Comparison of ENCODE assay signal across 16 cellular contexts in genomic region chr10:11218395-11218794, GRCh38.
A peak's percentile ranks its signal among the peaks of the same experiment; 100 is the strongest.
DNase-seq lines count a peak whose midpoint lies in the region; ATAC-seq lines count a peak whose summit lies in the region.
"Had no signal": no experiment of that assay in that cellular context is flagged by ENCODE, and none has a peak within 500 bp of the region (broad histone marks: within the 10 kb centered on the region; RNA-seq: fewer than 3 reads in every experiment).

No MANE protein-coding gene starts in this region.

- ATAC-seq in activated T-cell treated with anti-CD3 and anti-CD28 coated beads, Interleukin-2, amount 50 U/mL, for 4 hours = peak; percentile 94
- ATAC-seq in HG02798 (IDR thresholded peaks at IDR 0.05; ENCODE audit: poor library complexity, unreplicated experiment) (no peak), HG02840 (IDR thresholded peaks at IDR 0.05; ENCODE audit: low FRiP score, unreplicated experiment) (no peak)
- ATAC-seq: pancreas had no signal

- H3K4me3 Mint-ChIP-seq in activated T-cell treated with anti-CD3 and anti-CD28 coated beads, Interleukin-2, amount 50 U/mL, for 4 hours = peak overlapping the region; percentile 6
- no peak overlapping the region for H3K4me3 Mint-ChIP-seq in IgD-negative memory B cell
- H3K4me3 Mint-ChIP-seq in activated naive CD8-positive, alpha-beta T cell = peak overlapping the region; percentile 63

- peaks cover 65% of the 10 kb centered on the region for H3K36me3 Mint-ChIP-seq in activated T-cell treated with anti-CD3 and anti-CD28 coated beads, Interleukin-2, amount 50 U/mL, for 4 hours (ENCODE audit: insufficient read depth)
- H3K36me3 Mint-ChIP-seq in IgD-negative memory B cell = no peaks in the 10 kb centered on the region
- peaks cover 43% of the 10 kb centered on the region for H3K36me3 Mint-ChIP-seq in activated naive CD8-positive, alpha-beta T cell

- H3K9me3 Mint-ChIP-seq in activated T-cell treated with anti-CD3 and anti-CD28 coated beads, Interleukin-2, amount 50 U/mL, for 4 hours = no peaks in the 10 kb centered on the region
- no peaks in the 10 kb centered on the region for H3K9me3 Mint-ChIP-seq in IgD-negative memory B cell
- no peaks in the 10 kb centered on the region for H3K9me3 Mint-ChIP-seq in activated naive CD8-positive, alpha-beta T cell (ENCODE audit: low read depth)

- peak overlapping the region in 2 of 3 donors; percentile 3 to 86 for H3K27ac Mint-ChIP-seq in IgD-negative memory B cell
- H3K27ac Mint-ChIP-seq in activated naive CD8-positive, alpha-beta T cell = peak overlapping the region; percentile 97

- peaks cover 93% of the 10 kb centered on the region for H3K4me1 Mint-ChIP-seq in activated T-cell treated with anti-CD3 and anti-CD28 coated beads, Interleukin-2, amount 50 U/mL, for 4 hours (ENCODE audit: low read depth)
- H3K4me1 Mint-ChIP-seq in IgD-negative memory B cell = peaks cover 23 to 51% (median 39%) of the 10 kb centered on the region in 3 donors
- peaks cover 91% of the 10 kb centered on the region for H3K4me1 Mint-ChIP-seq in activated naive CD8-positive, alpha-beta T cell (ENCODE audit: low read depth)

- DNase-seq in activated T-cell treated with anti-CD3 and anti-CD28 coated beads, Interleukin-2, amount 50 U/mL, for 4 hours = no peak
- DNase-seq in activated T-cell treated with anti-CD3 and anti-CD28 coated beads for 4 hours = no peak
- DNase-seq in stimulated activated CD8-positive, alpha-beta memory T cell treated with anti-CD3 and anti-CD28 coated beads, Interleukin-4, amount 100 ng/mL, for 48 hours = peak; percentile 27
- DNase-seq in GM03348 (ENCODE audit: low spot score) = no peak
- DNase-seq: adrenal gland, DND-41, glutamatergic neuron, KG1, NCI-H1092 treated with DMSO at 0.1 percent for 48 hours, NCI-H526 treated with DMSO at 0.1 percent for 48 hours, pancreas, stomach had no signal

- H3K27me3 Mint-ChIP-seq in activated T-cell treated with anti-CD3 and anti-CD28 coated beads, Interleukin-2, amount 50 U/mL, for 4 hours (ENCODE audit: low read depth) = no peaks in the 10 kb centered on the region
- no peaks in the 10 kb centered on the region for H3K27me3 Mint-ChIP-seq in IgD-negative memory B cell
- no peaks in the 10 kb centered on the region for H3K27me3 Mint-ChIP-seq in activated naive CD8-positive, alpha-beta T cell

Comparison
In these comparisons a context has a peak if more than half of its experiments do, and no peak if none do; other contexts are left out.
1. ATAC-seq: peak in activated T-cell treated with anti-CD3 and anti-CD28 coated beads, Interleukin-2, amount 50 U/mL, for 4 hours (2 of 2); none in HG02798 (single experiment) and HG02840 (single experiment).
2. H3K4me3 Mint-ChIP-seq: peak in activated T-cell treated with anti-CD3 and anti-CD28 coated beads, Interleukin-2, amount 50 U/mL, for 4 hours (single experiment) and activated naive CD8-positive, alpha-beta T cell (single experiment); none in IgD-negative memory B cell (0 of 4).